Comparison of ENCODE assay signal across 35 cellular contexts in the genomic region with DNA sequence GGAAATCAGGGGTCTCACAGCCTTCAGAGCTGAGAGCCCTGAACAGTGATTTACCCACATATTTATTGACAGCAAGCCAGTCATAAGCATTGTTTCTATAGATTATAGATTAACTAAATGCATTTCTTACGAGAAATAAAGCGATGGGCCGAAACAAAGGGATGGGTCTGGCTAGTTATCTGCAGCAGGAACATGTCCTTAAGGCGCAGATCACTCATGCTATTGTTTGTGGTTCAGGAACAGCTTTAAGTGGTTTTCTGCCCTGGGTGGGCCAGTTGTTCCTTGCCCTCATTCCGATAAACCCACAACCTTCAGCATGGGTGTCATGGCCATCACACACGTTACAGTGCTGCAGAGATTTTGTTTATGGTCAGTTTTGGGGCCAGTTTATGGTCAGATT.
"Had no signal": no experiment of that assay in that cellular context is flagged by ENCODE, and none has a peak within 500 bp of the region (broad histone marks: within the 10 kb centered on the region; RNA-seq: fewer than 3 reads in every experiment).

No MANE protein-coding gene starts in this region.

- H3K4me1 ChIP-seq: body of pancreas had no signal

- H3K27ac Mint-ChIP-seq: activated CD4-positive, alpha-beta memory T cell treated with anti-CD3 and anti-CD28 coated beads for 36 hours; activated CD4-positive, alpha-beta T cell treated with anti-CD3 and anti-CD28 coated beads for 36 hours; activated CD4-positive, alpha-beta T cell treated with anti-CD3 and anti-CD28 coated beads, Interleukin-2, amount 10 ng/mL, durations not matched to agents 24 days and 14 days; activated CD8-positive, alpha-beta memory T cell treated with anti-CD3 and anti-CD28 coated beads, Interleukin-2, amount 10 ng/mL, durations not matched to agents 7 days and 5 days; activated CD8-positive, alpha-beta T cell treated with anti-CD3 and anti-CD28 coated beads, Interleukin-2, amount 10 ng/mL, durations not matched to agents 7 days and 5 days; activated naive CD4-positive, alpha-beta T cell treated with anti-CD3 and anti-CD28 coated beads for 36 hours; activated naive CD4-positive, alpha-beta T cell treated with anti-CD3 and anti-CD28 coated beads, Interleukin-2, amount 50 U/mL, for 24 hours; activated naive CD8-positive, alpha-beta T cell treated with anti-CD3 and anti-CD28 coated beads for 36 hours; activated naive CD8-positive, alpha-beta T cell treated with anti-CD3 and anti-CD28 coated beads, Interleukin-2, amount 50 U/mL, for 24 hours; activated T-helper 1 cell treated with anti-CD3 and anti-CD28 coated beads, Interleukin-12 subunit alpha, Interleukin-12 subunit beta, Interleukin-2, Interleukin-4 antibody, amounts not matched to agents 30 ng/mL and 10 ng/mL and 1 ng/mL, durations not matched to agents 14 hours and 24 hours and 36 hours; activated T-helper 2 cell treated with anti-CD3 and anti-CD28 coated beads, Interferon-gamma antibody, Interleukin-2, Interleukin-4, amounts not matched to agents 10 μg/mL and 5 μg/mL and 100 μg/mL, durations not matched to agents 14 hours and 24 hours and 36 hours; effector memory CD8-positive, alpha-beta T cell; T-helper 17 cell; T-helper 2 cell treated with Interferon-gamma antibody and Interleukin-4, amounts not matched to agents 5 μg/mL and 100 μg/mL, for 36 hours had no signal

- H3K27me3 ChIP-seq: adrenal gland, body of pancreas had no signal

- H3K9me3 Mint-ChIP-seq: activated naive CD4-positive, alpha-beta T cell treated with anti-CD3 and anti-CD28 coated beads, Interleukin-2, amount 50 U/mL, for 24 hours; activated T-helper 2 cell treated with anti-CD3 and anti-CD28 coated beads, Interferon-gamma antibody, Interleukin-2, Interleukin-4, amounts not matched to agents 10 μg/mL and 5 μg/mL and 100 μg/mL, durations not matched to agents 14 hours and 24 hours and 36 hours; effector memory CD8-positive, alpha-beta T cell; T-helper 2 cell treated with Interferon-gamma antibody and Interleukin-4, amounts not matched to agents 5 μg/mL and 100 μg/mL, for 36 hours had no signal

- H3K36me3 ChIP-seq: adrenal gland had no signal

- DNase-seq: activated CD4-positive, alpha-beta memory T cell treated with anti-CD3 and anti-CD28 coated beads for 36 hours; activated CD4-positive, alpha-beta T cell treated with anti-CD3 and anti-CD28 coated beads for 36 hours; activated CD4-positive, alpha-beta T cell treated with anti-CD3 and anti-CD28 coated beads, Interleukin-2, amount 10 ng/mL, durations not matched to agents 24 days and 14 days; activated CD4-positive, CD25-positive, alpha-beta regulatory T cell; activated CD4-positive, CD25-positive, alpha-beta regulatory T cell treated with anti-CD3 and anti-CD28 coated beads, Interleukin-2, amount 50 U/mL, for 72 hours; activated CD8-positive, alpha-beta memory T cell treated with anti-CD3 and anti-CD28 coated beads, Interleukin-2, amount 10 ng/mL, durations not matched to agents 7 days and 5 days; activated CD8-positive, alpha-beta memory T cell treated with anti-CD3 and anti-CD28 coated beads, Interleukin-2, amount 50 U/mL, for 4 hours; activated CD8-positive, alpha-beta T cell treated with anti-CD3 and anti-CD28 coated beads, Interleukin-2, amount 10 ng/mL, durations not matched to agents 7 days and 5 days; activated effector memory CD4-positive, alpha-beta T cell treated with anti-CD3 and anti-CD28 coated beads, Interleukin-2, amount 50 U/mL, for 16 hours; activated naive CD4-positive, alpha-beta T cell treated with anti-CD3 and anti-CD28 coated beads for 36 hours; activated naive CD8-positive, alpha-beta T cell treated with anti-CD3 and anti-CD28 coated beads for 36 hours; activated naive CD8-positive, alpha-beta T cell treated with anti-CD3 and anti-CD28 coated beads, Interleukin-2, amount 50 U/mL, for 24 hours; activated T-cell treated with anti-CD3 and anti-CD28 coated beads, Interleukin-2, amount 50 U/mL, for 1 hour; activated T-cell treated with anti-CD3 and anti-CD28 coated beads, Interleukin-2, amount 50 U/mL, for 48 hours; adrenal gland; amygdala; aorta; body of pancreas; caudate nucleus; cortex of kidney; dermis blood vessel endothelial cell; effector CD4-positive, alpha-beta T cell; effector memory CD8-positive, alpha-beta T cell; foreskin fibroblast; head of caudate nucleus; T-helper 1 cell; T-helper 17 cell; T1000 had no signal

- FAIRE-seq: endometrium, frontal cortex had no signal

- H3K27ac ChIP-seq: adrenal gland, body of pancreas had no signal

- H3K27me3 Mint-ChIP-seq: activated CD4-positive, alpha-beta T cell treated with anti-CD3 and anti-CD28 coated beads for 36 hours; activated CD4-positive, alpha-beta T cell treated with anti-CD3 and anti-CD28 coated beads, Interleukin-2, amount 10 ng/mL, durations not matched to agents 24 days and 14 days; activated naive CD4-positive, alpha-beta T cell treated with anti-CD3 and anti-CD28 coated beads, Interleukin-2, amount 50 U/mL, for 24 hours; activated naive CD8-positive, alpha-beta T cell treated with anti-CD3 and anti-CD28 coated beads for 36 hours; T-helper 17 cell had no signal

- H3K4me3 Mint-ChIP-seq: activated CD4-positive, alpha-beta memory T cell treated with anti-CD3 and anti-CD28 coated beads for 36 hours; activated CD4-positive, alpha-beta T cell treated with anti-CD3 and anti-CD28 coated beads for 36 hours; activated CD4-positive, alpha-beta T cell treated with anti-CD3 and anti-CD28 coated beads, Interleukin-2, amount 10 ng/mL, durations not matched to agents 24 days and 14 days; activated CD8-positive, alpha-beta memory T cell treated with anti-CD3 and anti-CD28 coated beads, Interleukin-2, amount 10 ng/mL, durations not matched to agents 7 days and 5 days; activated CD8-positive, alpha-beta T cell treated with anti-CD3 and anti-CD28 coated beads, Interleukin-2, amount 10 ng/mL, durations not matched to agents 7 days and 5 days; activated naive CD4-positive, alpha-beta T cell treated with anti-CD3 and anti-CD28 coated beads for 36 hours; activated naive CD4-positive, alpha-beta T cell treated with anti-CD3 and anti-CD28 coated beads, Interleukin-2, amount 50 U/mL, for 24 hours; activated naive CD8-positive, alpha-beta T cell treated with anti-CD3 and anti-CD28 coated beads for 36 hours; activated naive CD8-positive, alpha-beta T cell treated with anti-CD3 and anti-CD28 coated beads, Interleukin-2, amount 50 U/mL, for 24 hours; activated T-helper 1 cell treated with anti-CD3 and anti-CD28 coated beads, Interleukin-12 subunit alpha, Interleukin-12 subunit beta, Interleukin-2, Interleukin-4 antibody, amounts not matched to agents 30 ng/mL and 10 ng/mL and 1 ng/mL, durations not matched to agents 14 hours and 24 hours and 36 hours; effector memory CD8-positive, alpha-beta T cell; T-helper 17 cell; T-helper 2 cell treated with Interferon-gamma antibody and Interleukin-4, amounts not matched to agents 5 μg/mL and 100 μg/mL, for 36 hours had no signal

- H3K36me3 Mint-ChIP-seq: activated CD4-positive, alpha-beta memory T cell treated with anti-CD3 and anti-CD28 coated beads for 36 hours; activated CD8-positive, alpha-beta memory T cell treated with anti-CD3 and anti-CD28 coated beads, Interleukin-2, amount 10 ng/mL, durations not matched to agents 7 days and 5 days; activated naive CD4-positive, alpha-beta T cell treated with anti-CD3 and anti-CD28 coated beads, Interleukin-2, amount 50 U/mL, for 24 hours; activated naive CD8-positive, alpha-beta T cell treated with anti-CD3 and anti-CD28 coated beads for 36 hours had no signal

- ATAC-seq: activated CD4-positive, alpha-beta T cell treated with anti-CD3 and anti-CD28 coated beads for 36 hours; activated CD8-positive, alpha-beta memory T cell treated with anti-CD3 and anti-CD28 coated beads, Interleukin-2, amount 10 ng/mL, durations not matched to agents 7 days and 5 days; activated CD8-positive, alpha-beta T cell treated with anti-CD3 and anti-CD28 coated beads, Interleukin-2, amount 10 ng/mL, durations not matched to agents 7 days and 5 days; activated naive CD8-positive, alpha-beta T cell treated with anti-CD3 and anti-CD28 coated beads, Interleukin-2, amount 50 U/mL, for 24 hours; body of pancreas; effector memory CD8-positive, alpha-beta T cell; esophagus mucosa; T-helper 17 cell had no signal

- H3K4me1 Mint-ChIP-seq: activated CD4-positive, alpha-beta T cell treated with anti-CD3 and anti-CD28 coated beads for 36 hours; activated CD4-positive, alpha-beta T cell treated with anti-CD3 and anti-CD28 coated beads, Interleukin-2, amount 10 ng/mL, durations not matched to agents 24 days and 14 days; activated CD8-positive, alpha-beta memory T cell treated with anti-CD3 and anti-CD28 coated beads, Interleukin-2, amount 10 ng/mL, durations not matched to agents 7 days and 5 days; activated naive CD4-positive, alpha-beta T cell treated with anti-CD3 and anti-CD28 coated beads, Interleukin-2, amount 50 U/mL, for 24 hours; activated naive CD8-positive, alpha-beta T cell treated with anti-CD3 and anti-CD28 coated beads for 36 hours; activated naive CD8-positive, alpha-beta T cell treated with anti-CD3 and anti-CD28 coated beads, Interleukin-2, amount 50 U/mL, for 24 hours; T-helper 17 cell had no signal

- H3K4me3 ChIP-seq: adrenal gland, body of pancreas had no signal

- H3K9me3 ChIP-seq: adrenal gland, body of pancreas had no signal
